In the genomic region with DNA sequence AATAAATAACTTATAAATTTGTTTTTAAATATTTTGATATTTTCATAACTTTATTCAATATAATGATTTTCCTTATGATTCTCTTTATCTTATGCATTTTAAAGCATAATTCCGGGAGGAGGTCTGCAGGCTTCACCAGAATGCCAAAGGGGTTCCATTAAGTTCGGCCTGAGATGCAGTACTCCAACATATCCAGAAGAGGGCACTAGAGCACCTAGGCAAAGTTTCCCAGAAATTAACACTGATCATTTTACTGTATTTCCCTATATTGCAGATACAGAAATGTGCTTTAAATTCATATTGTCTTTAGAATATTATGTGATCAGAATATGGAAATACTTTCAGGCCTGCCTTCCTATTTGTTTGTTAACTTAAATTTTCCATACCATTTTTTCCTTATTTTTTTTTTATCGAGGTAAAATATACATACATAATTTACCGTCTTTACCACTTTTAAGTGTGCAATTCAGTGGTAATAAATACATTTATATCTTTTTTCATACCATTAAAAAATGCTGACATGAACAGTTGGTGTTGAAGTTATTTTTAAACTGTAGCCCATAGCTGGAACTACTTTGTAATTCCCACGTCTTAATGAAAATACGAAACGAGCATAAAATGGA, we compare ENCODE assay signal across 8 cellular contexts. TPM values are rescaled to one million over a fixed set of nuclear protein-coding genes. Genes with fewer than 3 reads are reported as not detected.
DNase-seq lines count a peak whose midpoint lies in the region; ATAC-seq and TF ChIP-seq lines count a peak whose summit lies in the region.

No MANE protein-coding gene starts in this region.

- H3K27me3 Mint-ChIP-seq in nephron (ENCODE audit: low read depth), result peaks cover 24% of the 10 kb centered on the region

- H3K27ac Mint-ChIP-seq in nephron, result no peak overlapping the region

- no peak overlapping the region for H3K27ac ChIP-seq in VCaP

- TF ChIP-seq CTCF in GM12874 (IDR thresholded peaks at IDR 0.05; ENCODE audit: insufficient read depth, low read depth, low read length), result peak; percentile 78
- peak; percentile 99 for TF ChIP-seq CTCF in VCaP (conservative IDR thresholded peaks at IDR 0.05)
- TF ChIP-seq CTCF in nephron (IDR thresholded peaks at IDR 0.05; ENCODE audit: unreplicated experiment in 3 of 3), result peak; percentile 95 to 98 (median 96)

- ATAC-seq in esophagus mucosa (peak; percentile 78), HG03469 (IDR thresholded peaks at IDR 0.05; ENCODE audit: unreplicated experiment) (no peak), HG02938 (IDR thresholded peaks at IDR 0.05; ENCODE audit: unreplicated experiment) (no peak)

- H3K36me3 Mint-ChIP-seq in nephron (ENCODE audit: low read depth), result no peaks in the 10 kb centered on the region

- no peak overlapping the region for H3K4me3 Mint-ChIP-seq in nephron

- H3K4me1 Mint-ChIP-seq in nephron, result no peaks in the 10 kb centered on the region

- no peaks in the 10 kb centered on the region for H3K9me3 Mint-ChIP-seq in nephron

- DNase-seq in AML-193 (lab: John Stamatoyannopoulos, UW), result peak; percentile 82 to 89
- peak; percentile 6 for DNase-seq in NCI-H2081 treated with DMSO at 0.1 percent for 48 hours (lab: John Stamatoyannopoulos, UW)

RNA-seq across cellular contexts. Expression of gene TM9SF2, which starts 58.9 kb away (rescaled TPM):
- total RNA-seq in esophagus mucosa, result 57.5 TPM
